15 cellular contexts compared by ENCODE assay signal in the genomic region with DNA sequence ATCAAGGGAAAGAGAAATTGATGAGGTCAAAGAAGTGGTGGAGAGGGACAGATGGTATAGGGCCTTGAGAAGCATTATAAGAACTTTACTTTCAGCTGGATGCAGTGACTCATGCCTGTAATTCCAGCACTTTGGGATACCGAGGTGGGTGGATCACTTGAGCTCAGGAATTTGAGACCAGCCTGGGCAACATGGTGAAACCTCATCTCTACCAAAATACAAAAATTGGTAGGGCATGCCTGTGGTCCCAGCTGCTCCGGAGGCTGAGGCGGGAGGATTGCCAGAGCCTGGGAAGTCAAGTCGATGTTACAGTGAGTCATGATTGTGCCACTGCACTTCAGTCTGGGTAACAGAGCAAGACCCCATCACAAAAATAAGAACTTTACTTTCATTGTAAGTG. TPM values are rescaled to one million over a fixed set of nuclear protein-coding genes. Genes with fewer than 3 reads are reported as not detected.
DNase-seq lines count a peak whose midpoint lies in the region; ATAC-seq and TF ChIP-seq lines count a peak whose summit lies in the region.
"Had no signal": no experiment of that assay in that cellular context is flagged by ENCODE, and none has a peak within 500 bp of the region (broad histone marks: within the 10 kb centered on the region; RNA-seq: fewer than 3 reads in every experiment).

No MANE protein-coding gene starts in this region.

- POLR2A ChIA-PET in A673 (lab: Charles Lee; ENCODE audit: low non-redundant PET): no interaction called here

- H3K9me3 Mint-ChIP-seq in endodermal cell: no peaks in the 10 kb centered on the region
- H3K9me3 Mint-ChIP-seq: neural crest cell had no signal

- ATAC-seq in GM18870 (IDR thresholded peaks at IDR 0.05; ENCODE audit: unreplicated experiment) (no peak), HG03045 (IDR thresholded peaks at IDR 0.05; ENCODE audit: unreplicated experiment) (no peak)
- ATAC-seq: activated CD8-positive, alpha-beta T cell treated with anti-CD3 and anti-CD28 coated beads, Interleukin-2, amount 10 ng/mL, durations not matched to agents 7 days and 5 days had no signal

- no peaks in the 10 kb centered on the region for H3K27me3 Mint-ChIP-seq in endodermal cell (ENCODE audit: insufficient read depth)

- peaks cover 8% of the 10 kb centered on the region for H3K4me1 ChIP-seq in A673 (ENCODE audit: insufficient read depth, low read length, poor library complexity, severe bottlenecking)
- H3K4me1 ChIP-seq in endodermal cell (ENCODE audit: control insufficient read depth, insufficient read depth, low read length): no peaks in the 10 kb centered on the region
- H3K4me1 ChIP-seq: BE2C had no signal

- H3K4me1 Mint-ChIP-seq in endodermal cell: peaks cover 9% of the 10 kb centered on the region

- H3K27ac ChIP-seq in A673 (ENCODE audit: low read depth, low read length, poor library complexity, severe bottlenecking) (no peak overlapping the region), endodermal cell (ENCODE audit: low read depth, low read length) (no peak overlapping the region)

- H3K36me3 Mint-ChIP-seq in endodermal cell (ENCODE audit: low read depth): peaks cover 64% of the 10 kb centered on the region

- WGBS in endodermal cell (ENCODE audit: insufficient coverage in 1 of 2, insufficient read length in 1 of 2), 2 experiments: 77 to 94% methylated on average over 1 to 4 of the region's 4 CpGs

- no peak overlapping the region for H3K27ac Mint-ChIP-seq in endodermal cell
- H3K27ac Mint-ChIP-seq: activated CD8-positive, alpha-beta T cell treated with anti-CD3 and anti-CD28 coated beads, Interleukin-2, amount 10 ng/mL, durations not matched to agents 7 days and 5 days had no signal

- no TSS peak for BruUV-seq in A673 (replicated peaks; lab: Mats Ljungman, UMichigan)

- no peaks in the 10 kb centered on the region for H3K27me3 ChIP-seq in A673 (replicated peaks; ENCODE audit: insufficient read depth, low read depth, low read length, poor library complexity)
- no peaks in the 10 kb centered on the region for H3K27me3 ChIP-seq in endodermal cell (ENCODE audit: control insufficient read depth, insufficient read depth, low read length, poor library complexity, severe bottlenecking)
- H3K27me3 ChIP-seq: BE2C had no signal

- peaks cover 25% of the 10 kb centered on the region for H3K36me3 ChIP-seq in A673 (ENCODE audit: insufficient read depth, low read length, poor library complexity, severe bottlenecking)
- peaks cover 58% of the 10 kb centered on the region for H3K36me3 ChIP-seq in endodermal cell (ENCODE audit: control insufficient read depth, insufficient read depth, low read length)
- H3K36me3 ChIP-seq: BE2C had no signal

- intact Hi-C loops in A673 (cut with micrococcal nuclease; ENCODE audit: unreplicated experiment): no loop called here

- TF ChIP-seq CTCF in A673 (conservative IDR thresholded peaks at IDR 0.05; ENCODE audit: low read depth, low read length) (no peak), fibroblast of villous mesenchyme (IDR thresholded peaks at IDR 0.05; ENCODE audit: insufficient read depth, low read depth, low read length) (no peak), endodermal cell (conservative IDR thresholded peaks at IDR 0.05) (no peak)

- peak; percentile 21 for DNase-seq in A673 (ENCODE audit: low spot score)
- peak; percentile 77 for DNase-seq in H4 (ENCODE audit: low spot score)
- DNase-seq in T1000 (lab: John Stamatoyannopoulos, UW): peak; percentile 20
- peak; percentile 71 for DNase-seq in fibroblast of villous mesenchyme (ENCODE audit: low read depth)
- no peak for DNase-seq in NOMO-1 (lab: John Stamatoyannopoulos, UW; ENCODE audit: unreplicated experiment in 2 of 2)
- DNase-seq in endodermal cell: no peak
- DNase-seq: activated CD8-positive, alpha-beta T cell treated with anti-CD3 and anti-CD28 coated beads, Interleukin-2, amount 10 ng/mL, durations not matched to agents 7 days and 5 days; amniotic stem cell; BE2C; kidney; NCI-H187; stimulated activated CD4-positive, alpha-beta T cell treated with anti-CD3 and anti-CD28 coated beads, Interleukin-15, amount 100 ng/mL, for 24 hours had no signal

- no peak overlapping the region for H3K9ac ChIP-seq in endodermal cell (ENCODE audit: extremely low read depth, low read length, poor library complexity, severe bottlenecking)

- no peak overlapping the region for H3K4me3 ChIP-seq in A673 (ENCODE audit: low read depth, low read length, poor library complexity, severe bottlenecking)
- H3K4me3 ChIP-seq in fibroblast of villous mesenchyme (ENCODE audit: low read depth, low read length): no peak overlapping the region
- no peak overlapping the region for H3K4me3 ChIP-seq in endodermal cell (ENCODE audit: low read length)

- H3K9me3 ChIP-seq in A673 (ENCODE audit: low read depth, low read length, poor library complexity, severe bottlenecking): no peaks in the 10 kb centered on the region
- H3K9me3 ChIP-seq in endodermal cell (ENCODE audit: control insufficient read depth, low read length): no peaks in the 10 kb centered on the region
- H3K9me3 ChIP-seq: BE2C had no signal

- CTCF ChIA-PET in A673 (lab: Charles Lee): no interaction called here

- H3K4me3 Mint-ChIP-seq in endodermal cell: no peak overlapping the region
- H3K4me3 Mint-ChIP-seq: activated CD8-positive, alpha-beta T cell treated with anti-CD3 and anti-CD28 coated beads, Interleukin-2, amount 10 ng/mL, durations not matched to agents 7 days and 5 days; neural crest cell had no signal

RNA-seq across cellular contexts. Expression of gene TMEM50A, which starts 5.7 kb away (rescaled TPM):
- total RNA-seq in A673 (2021) (99.4 and 101 TPM in 2 replicates), fibroblast of villous mesenchyme (109 and 142 TPM in 2 replicates), endodermal cell (10 to 100 TPM; 95.8 to 99.3 TPM)
- total RNA-seq in H4 (2014; rRNA removed; shearing (Covaris generic)): 68.7 and 96.0 TPM in 2 replicates
- polyA plus RNA-seq in endodermal cell (2013, experiment 1 of 2): 100 TPM
- polyA plus RNA-seq in endodermal cell (2013, experiment 2 of 2): 98.3 TPM

Comparison
In these comparisons a context has a peak if more than half of its experiments do, and no peak if none do; other contexts are left out.
1. DNase-seq: peak in A673 (single experiment), H4 (single experiment), T1000 (single experiment) and fibroblast of villous mesenchyme (single experiment); none in NOMO-1 (0 of 2) and endodermal cell (single experiment).